ENCODE assay signal across 2 cellular contexts in the genomic region with DNA sequence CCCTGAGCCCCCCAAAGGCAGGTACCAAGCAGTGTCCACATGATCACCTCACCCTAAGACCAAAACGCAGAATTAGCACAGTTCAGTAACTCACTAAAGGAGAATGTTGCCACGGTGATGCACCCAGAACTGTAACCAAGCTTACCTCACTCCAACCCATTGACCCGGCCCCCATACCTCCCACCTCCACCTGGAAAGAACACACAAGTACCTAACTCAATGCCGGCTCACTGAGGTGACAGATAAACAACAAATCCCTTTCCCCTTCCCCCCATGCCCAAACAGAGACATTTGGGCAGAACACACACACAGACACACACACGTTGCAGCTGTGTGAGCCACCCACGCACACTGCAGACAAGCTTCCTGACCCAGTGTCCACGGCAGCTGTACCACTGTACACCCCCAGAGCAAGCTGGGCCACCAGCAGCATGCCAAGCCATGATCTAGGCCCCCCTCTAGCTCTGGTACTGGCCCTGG.
TF ChIP-seq lines count a peak whose summit lies in the region.

No MANE protein-coding gene starts in this region.

TF ChIP-seq in IMR-90, 13 proteins besides CTCF, POLR2A, EP300 and RAD21:
- no peak for TF ChIP-seq MAZ (IDR thresholded peaks at IDR 0.05; ENCODE audit: borderline replicate concordance, low read depth, low read length)
- TF ChIP-seq RFX5 (IDR thresholded peaks at IDR 0.05; ENCODE audit: low read depth, low read length), result no peak
- TF ChIP-seq MAFK (IDR thresholded peaks at IDR 0.05; ENCODE audit: low read depth, low read length), result no peak
- no peak for TF ChIP-seq CHD1 (IDR thresholded peaks at IDR 0.05; ENCODE audit: low read depth, low read length)
- TF ChIP-seq BHLHE40 (IDR thresholded peaks at IDR 0.05; ENCODE audit: low read depth, low read length), result no peak
- TF ChIP-seq ELK1 (IDR thresholded peaks at IDR 0.05; ENCODE audit: borderline replicate concordance, low read depth, low read length), result no peak
- TF ChIP-seq FOS (IDR thresholded peaks at IDR 0.05; ENCODE audit: low read depth, low read length), result no peak
- no peak for TF ChIP-seq CEBPB (IDR thresholded peaks at IDR 0.05; ENCODE audit: low read depth, low read length)
- no peak for TF ChIP-seq MXI1 (IDR thresholded peaks at IDR 0.05; ENCODE audit: borderline replicate concordance, low read depth, low read length)
- no peak for TF ChIP-seq SMC3 (IDR thresholded peaks at IDR 0.05; ENCODE audit: low read depth, low read length)
- TF ChIP-seq NFE2L2 (IDR thresholded peaks at IDR 0.05; ENCODE audit: low read depth, low read length), result no peak
- no peak for TF ChIP-seq USF2 (IDR thresholded peaks at IDR 0.05; ENCODE audit: low read depth, low read length)
- TF ChIP-seq RCOR1 (IDR thresholded peaks at IDR 0.05; ENCODE audit: insufficient replicate concordance, low read length), result no peak

TF ChIP-seq in SK-N-SH, 30 proteins besides CTCF, POLR2A, EP300 and RAD21:
- TF ChIP-seq JUND (IDR thresholded peaks at IDR 0.05), result no peak
- TF ChIP-seq FOXM1 (IDR thresholded peaks at IDR 0.05; ENCODE audit: low read depth), result no peak
- no peak for TF ChIP-seq MAX (IDR thresholded peaks at IDR 0.05; ENCODE audit: low read depth)
- TF ChIP-seq TEAD4 (IDR thresholded peaks at IDR 0.05; ENCODE audit: borderline replicate concordance, insufficient read depth), result no peak
- TF ChIP-seq USF2 (IDR thresholded peaks at IDR 0.05; ENCODE audit: borderline replicate concordance, low read depth, low read length), result no peak
- no peak for TF ChIP-seq SIN3A (IDR thresholded peaks at IDR 0.05; ENCODE audit: borderline replicate concordance, low read depth, low read length)
- TF ChIP-seq GATA2 (CRISPR knock-in tag; IDR thresholded peaks at IDR 0.05), result no peak
